8 cellular contexts compared by ENCODE assay signal in the genomic region with DNA sequence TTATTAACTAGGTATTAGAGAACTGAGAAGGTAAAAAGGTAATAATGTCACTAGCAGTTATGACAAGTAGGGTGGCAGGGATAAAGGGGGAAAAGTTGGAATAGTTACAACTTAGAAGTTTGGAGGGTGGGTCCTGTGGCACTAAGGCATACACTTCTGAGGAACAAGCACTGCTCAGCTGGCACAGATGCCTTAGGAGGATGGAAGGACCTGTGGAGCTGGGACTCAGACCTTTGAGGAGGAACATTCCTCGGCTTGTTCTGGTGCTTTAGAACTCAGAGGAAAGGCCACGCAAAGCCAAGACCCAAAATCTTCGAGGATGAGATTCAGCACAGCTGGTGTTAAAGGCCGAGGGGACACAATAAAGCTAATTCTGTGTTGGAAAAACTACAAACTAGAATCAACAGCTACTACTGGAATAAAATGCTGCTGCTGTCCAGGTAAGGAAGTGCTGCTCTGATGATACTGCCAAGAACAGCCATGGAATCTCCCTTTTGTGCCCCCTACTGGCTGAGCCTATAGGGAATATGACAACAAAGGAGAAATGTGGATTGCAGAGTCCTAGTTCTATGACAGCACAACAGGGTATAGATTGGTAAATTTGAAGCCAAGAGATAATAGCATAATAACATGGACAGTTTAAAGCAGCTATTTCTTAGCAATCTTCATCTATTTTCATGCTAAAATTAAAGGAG.
DNase-seq lines count a peak whose midpoint lies in the region; ATAC-seq and TF ChIP-seq lines count a peak whose summit lies in the region.

No MANE protein-coding gene starts in this region.

- no peak overlapping the region for H3K4me3 ChIP-seq in HEK293 (ENCODE audit: low read depth, low read length)

- ATAC-seq in esophagus mucosa = peak; percentile 84
- no peak for ATAC-seq in GM21825 (IDR thresholded peaks at IDR 0.05; ENCODE audit: unreplicated experiment)

- H3K4me1 ChIP-seq in HEK293 (ENCODE audit: control insufficient read depth, insufficient read depth, low read length) = no peaks in the 10 kb centered on the region

- POLR2A ChIA-PET in HEK293 (lab: Yijun Ruan, JAX) = no interaction called here

- H3K36me3 ChIP-seq in HEK293 (ENCODE audit: control insufficient read depth in 2 of 2, insufficient read depth in 1 of 2, low read length in 2 of 2) = no peaks in the 10 kb centered on the region

- CTCF ChIA-PET in HEK293 (lab: Yijun Ruan, JAX) = interaction anchor here (0.6 to 1.2 kb wide), 10 partner anchors 8 to 283 kb away, joined by 3 to 7 read pairs (median 3); no protein-coding TSS in a partner anchor

- no peak overlapping the region for H3K27ac ChIP-seq in HEK293 (ENCODE audit: extremely low read depth, low read depth, low read length)

- TF ChIP-seq CTCF in HEK293 (tag by site-specific recombination; IDR thresholded peaks at IDR 0.05) = no peak

- H3K9me3 ChIP-seq in HEK293 (ENCODE audit: control insufficient read depth, insufficient read depth, low read depth, low read length) = no peaks in the 10 kb centered on the region

- DNase-seq in NCI-H146 (lab: John Stamatoyannopoulos, UW) (peak; percentile 0), NCI-H146 treated with DMSO at 0.1 percent for 48 hours (lab: John Stamatoyannopoulos, UW; ENCODE audit: unreplicated experiment) (no peak), NCI-H82 (lab: John Stamatoyannopoulos, UW) (peak; percentile 53), middle frontal gyrus (ENCODE audit: extremely low spot score, low spot score) (no peak)
- DNase-seq in activated CD4-positive, CD25-positive, alpha-beta regulatory T cell (lab: John Stamatoyannopoulos, UW) = no peak

TF ChIP-seq in HEK293, 187 proteins besides CTCF, POLR2A, EP300 and RAD21:
- TF ChIP-seq ZNF677 (tag by site-specific recombination; IDR thresholded peaks at IDR 0.05) (peak; percentile 77), ZNF654 (tag by site-specific recombination; IDR thresholded peaks at IDR 0.05; ENCODE audit: low read depth) (0 out of 2 replicates have a peak, but pooled peaks have one; percentile 8), ZBTB26 (tag by site-specific recombination; optimal IDR thresholded peaks at IDR 0.05) (no peak), ZNF585B (tag by site-specific recombination; IDR thresholded peaks at IDR 0.05) (no peak)
- TF ChIP-seq, protein P1, sequence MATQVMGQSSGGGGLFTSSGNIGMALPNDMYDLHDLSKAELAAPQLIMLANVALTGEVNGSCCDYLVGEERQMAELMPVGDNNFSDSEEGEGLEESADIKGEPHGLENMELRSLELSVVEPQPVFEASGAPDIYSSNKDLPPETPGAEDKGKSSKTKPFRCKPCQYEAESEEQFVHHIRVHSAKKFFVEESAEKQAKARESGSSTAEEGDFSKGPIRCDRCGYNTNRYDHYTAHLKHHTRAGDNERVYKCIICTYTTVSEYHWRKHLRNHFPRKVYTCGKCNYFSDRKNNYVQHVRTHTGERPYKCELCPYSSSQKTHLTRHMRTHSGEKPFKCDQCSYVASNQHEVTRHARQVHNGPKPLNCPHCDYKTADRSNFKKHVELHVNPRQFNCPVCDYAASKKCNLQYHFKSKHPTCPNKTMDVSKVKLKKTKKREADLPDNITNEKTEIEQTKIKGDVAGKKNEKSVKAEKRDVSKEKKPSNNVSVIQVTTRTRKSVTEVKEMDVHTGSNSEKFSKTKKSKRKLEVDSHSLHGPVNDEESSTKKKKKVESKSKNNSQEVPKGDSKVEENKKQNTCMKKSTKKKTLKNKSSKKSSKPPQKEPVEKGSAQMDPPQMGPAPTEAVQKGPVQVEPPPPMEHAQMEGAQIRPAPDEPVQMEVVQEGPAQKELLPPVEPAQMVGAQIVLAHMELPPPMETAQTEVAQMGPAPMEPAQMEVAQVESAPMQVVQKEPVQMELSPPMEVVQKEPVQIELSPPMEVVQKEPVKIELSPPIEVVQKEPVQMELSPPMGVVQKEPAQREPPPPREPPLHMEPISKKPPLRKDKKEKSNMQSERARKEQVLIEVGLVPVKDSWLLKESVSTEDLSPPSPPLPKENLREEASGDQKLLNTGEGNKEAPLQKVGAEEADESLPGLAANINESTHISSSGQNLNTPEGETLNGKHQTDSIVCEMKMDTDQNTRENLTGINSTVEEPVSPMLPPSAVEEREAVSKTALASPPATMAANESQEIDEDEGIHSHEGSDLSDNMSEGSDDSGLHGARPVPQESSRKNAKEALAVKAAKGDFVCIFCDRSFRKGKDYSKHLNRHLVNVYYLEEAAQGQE (tag by site-specific recombination; IDR thresholded peaks at IDR 0.05) = peak; percentile 85
TF ChIP-seq in HEK293: peak in this region for 3.

Comparison
In these comparisons a context has a peak if more than half of its experiments do, and no peak if none do; other contexts are left out.
1. DNase-seq: peak in NCI-H146 (single experiment) and NCI-H82 (single experiment); none in NCI-H146 treated with DMSO at 0.1 percent for 48 hours (single experiment), activated CD4-positive, CD25-positive, alpha-beta regulatory T cell (0 of 4) and middle frontal gyrus (single experiment).